In genomic region chr4:166324321-166324720, GRCh38 we compare ENCODE assay signal across 8 cellular contexts.
DNase-seq lines count a peak whose midpoint lies in the region; ATAC-seq, FAIRE-seq and TF ChIP-seq lines count a peak whose summit lies in the region.

No MANE protein-coding gene starts in this region.

- ATAC-seq in GM12878: peak; percentile 61

- H3K79me2 ChIP-seq in GM12878 (ENCODE audit: control insufficient read depth, insufficient read depth, low read length): no peaks in the 10 kb centered on the region

- in situ Hi-C loops in GM12878 (cut with MboI): no loop called here

- no peak overlapping the region for H2AFZ ChIP-seq in GM12878 (ENCODE audit: control insufficient read depth, low read depth, low read length)

- no TSS peak for BruUV-seq in GM12878 (replicated peaks; lab: Mats Ljungman, UMichigan)

- H3K4me1 ChIP-seq in GM12878 (ENCODE audit: control insufficient read depth, insufficient read depth, low read length): no peaks in the 10 kb centered on the region
- H3K4me1 ChIP-seq in CD8-positive, alpha-beta memory T cell (ENCODE audit: insufficient read depth, low read length): no peaks in the 10 kb centered on the region

- H3K4me3 ChIP-seq in GM12878: no peak overlapping the region
- H3K4me3 ChIP-seq in CD8-positive, alpha-beta memory T cell (ENCODE audit: low read length): no peak overlapping the region

- CTCF ChIA-PET in GM12878 (lab: Yijun Ruan, JAX): interaction anchor here (0.6 to 3.2 kb wide), 3 partner anchors 158 to 966 kb away, joined by 3 to 22 read pairs (median 4); no protein-coding TSS in a partner anchor
- CTCF ChIA-PET in CD8-positive, alpha-beta memory T cell (lab: Charles Lee): no interaction called here

- H4K20me1 ChIP-seq in GM12878 (ENCODE audit: control insufficient read depth, insufficient read depth): no peaks in the 10 kb centered on the region

- H3K27ac ChIP-seq in GM12878 (ENCODE audit: control insufficient read depth, insufficient read depth): no peak overlapping the region
- no peak overlapping the region for H3K27ac ChIP-seq in CD8-positive, alpha-beta memory T cell (ENCODE audit: low read depth, low read length)
- no peak overlapping the region for H3K27ac ChIP-seq in caudate nucleus (ENCODE audit: low read depth, low read length)

- POLR2A ChIA-PET in GM12878 (lab: Charles Lee): no interaction called here
- POLR2A ChIA-PET in CD8-positive, alpha-beta memory T cell (lab: Charles Lee): no interaction called here

- FAIRE-seq in GM12878 (lab: Jason Lieb, UNC): no peak

- H3K4me2 ChIP-seq in GM12878 (ENCODE audit: control insufficient read depth, insufficient read depth): no peak overlapping the region

- H3K9ac ChIP-seq in GM12878 (ENCODE audit: control insufficient read depth, insufficient read depth, low read length): no peak overlapping the region

- peaks cover 3 to 25% (median 6%) of the 10 kb centered on the region in 5 donors for H3K9me3 Mint-ChIP-seq in CD8-positive, alpha-beta memory T cell

- H3K36me3 Mint-ChIP-seq in CD8-positive, alpha-beta memory T cell: no peaks in the 10 kb centered on the region

- H3K4me3 Mint-ChIP-seq in CD8-positive, alpha-beta memory T cell: no peak overlapping the region

- peak; percentile 67 for TF ChIP-seq RAD21 in GM12878 (IDR thresholded peaks at IDR 0.05; ENCODE audit: insufficient read depth, low read depth, low read length)

- 48% methylated on average over 4 of the region's 4 CpGs for WGBS in GM12878 (ENCODE audit: insufficient coverage, insufficient replicate concordance, low lambda C conversion rate, missing lambda C conversion rate)

- no peaks in the 10 kb centered on the region for H3K27me3 ChIP-seq in GM12878 (replicated peaks in 1 of 2; ENCODE audit: control insufficient read depth in 2 of 2, insufficient read depth in 2 of 2, low read length in 1 of 2)
- H3K27me3 ChIP-seq in CD8-positive, alpha-beta memory T cell (ENCODE audit: insufficient read depth, low read length, poor library complexity, severe bottlenecking): no peaks in the 10 kb centered on the region

- no peaks in the 10 kb centered on the region for H3K9me3 ChIP-seq in GM12878 (replicated peaks; ENCODE audit: control insufficient read depth, insufficient read depth, low read length)
- no peaks in the 10 kb centered on the region for H3K9me3 ChIP-seq in CD8-positive, alpha-beta memory T cell (ENCODE audit: low read length)

- no peaks in the 10 kb centered on the region for H3K27me3 Mint-ChIP-seq in CD8-positive, alpha-beta memory T cell

- no peaks in the 10 kb centered on the region for H3K4me1 Mint-ChIP-seq in CD8-positive, alpha-beta memory T cell

- TF ChIP-seq POLR2A in GM12878 (IDR thresholded peaks at IDR 0.05; ENCODE audit: low read depth, low read length): no peak

- SMC1A ChIA-PET in GM12878 (lab: Charles Lee; ENCODE audit: uncharacterized antibody, unreplicated experiment): interaction anchor here (0.7 to 1.8 kb wide), 2 partner anchors 10 to 270 kb away, joined by 3 to 6 read pairs; no protein-coding TSS in a partner anchor

- intact Hi-C loops in GM12878 (cut with micrococcal nuclease; ENCODE audit: unreplicated experiment): loop anchor here (2.0 kb wide), 1 partner anchor 270 kb away; no protein-coding TSS in a partner anchor

- H3K36me3 ChIP-seq in GM12878 (ENCODE audit: control insufficient read depth in 2 of 2, insufficient read depth in 2 of 2, low read length in 1 of 2): no peaks in the 10 kb centered on the region
- no peaks in the 10 kb centered on the region for H3K36me3 ChIP-seq in CD8-positive, alpha-beta memory T cell (ENCODE audit: insufficient read depth, low read length)

- RAD21 ChIA-PET in GM12878 (lab: Charles Lee; ENCODE audit: unreplicated experiment): interaction anchor here (1.0 to 1.9 kb wide), 2 partner anchors 159 to 271 kb away, joined by 3 to 5 read pairs; no protein-coding TSS in a partner anchor

- no peak for TF ChIP-seq EP300 in GM12878 (IDR thresholded peaks at IDR 0.05; ENCODE audit: borderline replicate concordance in 1 of 2, control insufficient read depth in 1 of 2, low read depth in 2 of 2, low read length in 2 of 2)

- no peak overlapping the region for H3K27ac Mint-ChIP-seq in CD8-positive, alpha-beta memory T cell

- DNase-seq in NCI-H146 (lab: John Stamatoyannopoulos, UW) (peak; percentile 15), NCI-H146 treated with DMSO at 0.1 percent for 48 hours (lab: John Stamatoyannopoulos, UW; ENCODE audit: unreplicated experiment) (no peak), GM12878 (ENCODE audit: low read depth, low spot score) (no peak), renal cortical epithelial cell (ENCODE audit: low read depth) (peak; percentile 11), NCI-H1930 (lab: John Stamatoyannopoulos, UW) (no peak), caudate nucleus (lab: John Stamatoyannopoulos, UW) (no peak)
- no peak for DNase-seq in CD8-positive, alpha-beta memory T cell

- TF ChIP-seq CTCF in LNCAP (IDR thresholded peaks at IDR 0.05): peak; percentile 57
- TF ChIP-seq CTCF in GM12878 (IDR thresholded peaks at IDR 0.05 in 2 of 3, conservative IDR thresholded peaks at IDR 0.05 in 1 of 3; ENCODE audit: control insufficient read depth in 2 of 3, extremely low read depth in 1 of 3, insufficient read depth in 1 of 3, low read depth in 3 of 3, low read length in 3 of 3): peak; percentile 20 to 40 (median 40); a peak in 4 of 6 replicates

TF ChIP-seq in GM12878, 131 proteins besides CTCF, POLR2A, EP300 and RAD21:
- TF ChIP-seq, protein P1, sequence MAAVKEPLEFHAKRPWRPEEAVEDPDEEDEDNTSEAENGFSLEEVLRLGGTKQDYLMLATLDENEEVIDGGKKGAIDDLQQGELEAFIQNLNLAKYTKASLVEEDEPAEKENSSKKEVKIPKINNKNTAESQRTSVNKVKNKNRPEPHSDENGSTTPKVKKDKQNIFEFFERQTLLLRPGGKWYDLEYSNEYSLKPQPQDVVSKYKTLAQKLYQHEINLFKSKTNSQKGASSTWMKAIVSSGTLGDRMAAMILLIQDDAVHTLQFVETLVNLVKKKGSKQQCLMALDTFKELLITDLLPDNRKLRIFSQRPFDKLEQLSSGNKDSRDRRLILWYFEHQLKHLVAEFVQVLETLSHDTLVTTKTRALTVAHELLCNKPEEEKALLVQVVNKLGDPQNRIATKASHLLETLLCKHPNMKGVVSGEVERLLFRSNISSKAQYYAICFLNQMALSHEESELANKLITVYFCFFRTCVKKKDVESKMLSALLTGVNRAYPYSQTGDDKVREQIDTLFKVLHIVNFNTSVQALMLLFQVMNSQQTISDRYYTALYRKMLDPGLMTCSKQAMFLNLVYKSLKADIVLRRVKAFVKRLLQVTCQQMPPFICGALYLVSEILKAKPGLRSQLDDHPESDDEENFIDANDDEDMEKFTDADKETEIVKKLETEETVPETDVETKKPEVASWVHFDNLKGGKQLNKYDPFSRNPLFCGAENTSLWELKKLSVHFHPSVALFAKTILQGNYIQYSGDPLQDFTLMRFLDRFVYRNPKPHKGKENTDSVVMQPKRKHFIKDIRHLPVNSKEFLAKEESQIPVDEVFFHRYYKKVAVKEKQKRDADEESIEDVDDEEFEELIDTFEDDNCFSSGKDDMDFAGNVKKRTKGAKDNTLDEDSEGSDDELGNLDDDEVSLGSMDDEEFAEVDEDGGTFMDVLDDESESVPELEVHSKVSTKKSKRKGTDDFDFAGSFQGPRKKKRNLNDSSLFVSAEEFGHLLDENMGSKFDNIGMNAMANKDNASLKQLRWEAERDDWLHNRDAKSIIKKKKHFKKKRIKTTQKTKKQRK (IDR thresholded peaks at IDR 0.05; ENCODE audit: low read depth, low read length): no peak
- peak; percentile 30; the same call in 1 of the 2 replicates for TF ChIP-seq SMC3 (IDR thresholded peaks at IDR 0.05; ENCODE audit: borderline replicate concordance, low read length)
- peak; percentile 50 for TF ChIP-seq RUNX3 (IDR thresholded peaks at IDR 0.05; ENCODE audit: low read length)
- TF ChIP-seq ZBTB33 (IDR thresholded peaks at IDR 0.05): 0 out of 2 replicates have a peak, but pooled peaks have one; percentile 54
TF ChIP-seq in GM12878: peak in this region for 3.

Comparison
In these comparisons a context has a peak if more than half of its experiments do, and no peak if none do; other contexts are left out.
1. DNase-seq: peak in NCI-H146 (single experiment) and renal cortical epithelial cell (single experiment); none in NCI-H146 treated with DMSO at 0.1 percent for 48 hours (single experiment), GM12878 (single experiment), NCI-H1930 (0 of 2), CD8-positive, alpha-beta memory T cell (0 of 5) and caudate nucleus (0 of 61).